Comparison of ENCODE assay signal across 1 cellular context in genomic region chr22:17157714-17158113, GRCh38.
TF ChIP-seq lines count a peak whose summit lies in the region.

No MANE protein-coding gene starts in this region.

TF ChIP-seq in H1, 55 proteins besides CTCF, POLR2A, EP300 and RAD21:
- 0 out of 2 replicates have a peak, but pooled peaks have one; percentile 58 for TF ChIP-seq KDM1A (IDR thresholded peaks at IDR 0.05; ENCODE audit: borderline replicate concordance, low read length)
- TF ChIP-seq, protein P1, sequence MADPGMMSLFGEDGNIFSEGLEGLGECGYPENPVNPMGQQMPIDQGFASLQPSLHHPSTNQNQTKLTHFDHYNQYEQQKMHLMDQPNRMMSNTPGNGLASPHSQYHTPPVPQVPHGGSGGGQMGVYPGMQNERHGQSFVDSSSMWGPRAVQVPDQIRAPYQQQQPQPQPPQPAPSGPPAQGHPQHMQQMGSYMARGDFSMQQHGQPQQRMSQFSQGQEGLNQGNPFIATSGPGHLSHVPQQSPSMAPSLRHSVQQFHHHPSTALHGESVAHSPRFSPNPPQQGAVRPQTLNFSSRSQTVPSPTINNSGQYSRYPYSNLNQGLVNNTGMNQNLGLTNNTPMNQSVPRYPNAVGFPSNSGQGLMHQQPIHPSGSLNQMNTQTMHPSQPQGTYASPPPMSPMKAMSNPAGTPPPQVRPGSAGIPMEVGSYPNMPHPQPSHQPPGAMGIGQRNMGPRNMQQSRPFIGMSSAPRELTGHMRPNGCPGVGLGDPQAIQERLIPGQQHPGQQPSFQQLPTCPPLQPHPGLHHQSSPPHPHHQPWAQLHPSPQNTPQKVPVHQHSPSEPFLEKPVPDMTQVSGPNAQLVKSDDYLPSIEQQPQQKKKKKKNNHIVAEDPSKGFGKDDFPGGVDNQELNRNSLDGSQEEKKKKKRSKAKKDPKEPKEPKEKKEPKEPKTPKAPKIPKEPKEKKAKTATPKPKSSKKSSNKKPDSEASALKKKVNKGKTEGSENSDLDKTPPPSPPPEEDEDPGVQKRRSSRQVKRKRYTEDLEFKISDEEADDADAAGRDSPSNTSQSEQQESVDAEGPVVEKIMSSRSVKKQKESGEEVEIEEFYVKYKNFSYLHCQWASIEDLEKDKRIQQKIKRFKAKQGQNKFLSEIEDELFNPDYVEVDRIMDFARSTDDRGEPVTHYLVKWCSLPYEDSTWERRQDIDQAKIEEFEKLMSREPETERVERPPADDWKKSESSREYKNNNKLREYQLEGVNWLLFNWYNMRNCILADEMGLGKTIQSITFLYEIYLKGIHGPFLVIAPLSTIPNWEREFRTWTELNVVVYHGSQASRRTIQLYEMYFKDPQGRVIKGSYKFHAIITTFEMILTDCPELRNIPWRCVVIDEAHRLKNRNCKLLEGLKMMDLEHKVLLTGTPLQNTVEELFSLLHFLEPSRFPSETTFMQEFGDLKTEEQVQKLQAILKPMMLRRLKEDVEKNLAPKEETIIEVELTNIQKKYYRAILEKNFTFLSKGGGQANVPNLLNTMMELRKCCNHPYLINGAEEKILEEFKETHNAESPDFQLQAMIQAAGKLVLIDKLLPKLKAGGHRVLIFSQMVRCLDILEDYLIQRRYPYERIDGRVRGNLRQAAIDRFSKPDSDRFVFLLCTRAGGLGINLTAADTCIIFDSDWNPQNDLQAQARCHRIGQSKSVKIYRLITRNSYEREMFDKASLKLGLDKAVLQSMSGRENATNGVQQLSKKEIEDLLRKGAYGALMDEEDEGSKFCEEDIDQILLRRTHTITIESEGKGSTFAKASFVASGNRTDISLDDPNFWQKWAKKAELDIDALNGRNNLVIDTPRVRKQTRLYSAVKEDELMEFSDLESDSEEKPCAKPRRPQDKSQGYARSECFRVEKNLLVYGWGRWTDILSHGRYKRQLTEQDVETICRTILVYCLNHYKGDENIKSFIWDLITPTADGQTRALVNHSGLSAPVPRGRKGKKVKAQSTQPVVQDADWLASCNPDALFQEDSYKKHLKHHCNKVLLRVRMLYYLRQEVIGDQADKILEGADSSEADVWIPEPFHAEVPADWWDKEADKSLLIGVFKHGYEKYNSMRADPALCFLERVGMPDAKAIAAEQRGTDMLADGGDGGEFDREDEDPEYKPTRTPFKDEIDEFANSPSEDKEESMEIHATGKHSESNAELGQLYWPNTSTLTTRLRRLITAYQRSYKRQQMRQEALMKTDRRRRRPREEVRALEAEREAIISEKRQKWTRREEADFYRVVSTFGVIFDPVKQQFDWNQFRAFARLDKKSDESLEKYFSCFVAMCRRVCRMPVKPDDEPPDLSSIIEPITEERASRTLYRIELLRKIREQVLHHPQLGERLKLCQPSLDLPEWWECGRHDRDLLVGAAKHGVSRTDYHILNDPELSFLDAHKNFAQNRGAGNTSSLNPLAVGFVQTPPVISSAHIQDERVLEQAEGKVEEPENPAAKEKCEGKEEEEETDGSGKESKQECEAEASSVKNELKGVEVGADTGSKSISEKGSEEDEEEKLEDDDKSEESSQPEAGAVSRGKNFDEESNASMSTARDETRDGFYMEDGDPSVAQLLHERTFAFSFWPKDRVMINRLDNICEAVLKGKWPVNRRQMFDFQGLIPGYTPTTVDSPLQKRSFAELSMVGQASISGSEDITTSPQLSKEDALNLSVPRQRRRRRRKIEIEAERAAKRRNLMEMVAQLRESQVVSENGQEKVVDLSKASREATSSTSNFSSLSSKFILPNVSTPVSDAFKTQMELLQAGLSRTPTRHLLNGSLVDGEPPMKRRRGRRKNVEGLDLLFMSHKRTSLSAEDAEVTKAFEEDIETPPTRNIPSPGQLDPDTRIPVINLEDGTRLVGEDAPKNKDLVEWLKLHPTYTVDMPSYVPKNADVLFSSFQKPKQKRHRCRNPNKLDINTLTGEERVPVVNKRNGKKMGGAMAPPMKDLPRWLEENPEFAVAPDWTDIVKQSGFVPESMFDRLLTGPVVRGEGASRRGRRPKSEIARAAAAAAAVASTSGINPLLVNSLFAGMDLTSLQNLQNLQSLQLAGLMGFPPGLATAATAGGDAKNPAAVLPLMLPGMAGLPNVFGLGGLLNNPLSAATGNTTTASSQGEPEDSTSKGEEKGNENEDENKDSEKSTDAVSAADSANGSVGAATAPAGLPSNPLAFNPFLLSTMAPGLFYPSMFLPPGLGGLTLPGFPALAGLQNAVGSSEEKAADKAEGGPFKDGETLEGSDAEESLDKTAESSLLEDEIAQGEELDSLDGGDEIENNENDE (IDR thresholded peaks at IDR 0.05; ENCODE audit: insufficient replicate concordance, low read length), result no peak
TF ChIP-seq in H1: peak in this region for 1.
